40 cellular contexts compared by ENCODE assay signal in genomic region chr4:16695896-16696295, GRCh38.
"Had no signal": no experiment of that assay in that cellular context is flagged by ENCODE, and none has a peak within 500 bp of the region (broad histone marks: within the 10 kb centered on the region; RNA-seq: fewer than 3 reads in every experiment).

No MANE protein-coding gene starts in this region.

- H3K27ac Mint-ChIP-seq: activated CD4-positive, alpha-beta memory T cell treated with anti-CD3 and anti-CD28 coated beads, Interleukin-2, amount 10 ng/mL, durations not matched to agents 7 days and 5 days; activated CD8-positive, alpha-beta memory T cell treated with anti-CD3 and anti-CD28 coated beads, Interleukin-2, amount 10 ng/mL, durations not matched to agents 7 days and 5 days; activated naive CD8-positive, alpha-beta T cell treated with anti-CD3 and anti-CD28 coated beads for 36 hours; activated T-cell treated with anti-CD3 and anti-CD28 coated beads, Interleukin-2, amount 50 U/mL, for 72 hours; activated T-helper 17 cell treated with anti-CD3 and anti-CD28 coated beads, Interleukin-2, amount 50 U/mL, for 72 hours had no signal

- H3K4me3 Mint-ChIP-seq: activated CD4-positive, alpha-beta memory T cell treated with anti-CD3 and anti-CD28 coated beads, Interleukin-2, amount 10 ng/mL, durations not matched to agents 7 days and 5 days; activated CD8-positive, alpha-beta memory T cell treated with anti-CD3 and anti-CD28 coated beads, Interleukin-2, amount 10 ng/mL, durations not matched to agents 7 days and 5 days; activated naive CD8-positive, alpha-beta T cell treated with anti-CD3 and anti-CD28 coated beads for 36 hours; activated T-cell treated with anti-CD3 and anti-CD28 coated beads, Interleukin-2, amount 50 U/mL, for 72 hours; activated T-helper 17 cell treated with anti-CD3 and anti-CD28 coated beads, Interleukin-2, amount 50 U/mL, for 72 hours had no signal

- H3K4me1 Mint-ChIP-seq: activated CD4-positive, alpha-beta memory T cell treated with anti-CD3 and anti-CD28 coated beads, Interleukin-2, amount 10 ng/mL, durations not matched to agents 7 days and 5 days; activated CD8-positive, alpha-beta memory T cell treated with anti-CD3 and anti-CD28 coated beads, Interleukin-2, amount 10 ng/mL, durations not matched to agents 7 days and 5 days; activated naive CD8-positive, alpha-beta T cell treated with anti-CD3 and anti-CD28 coated beads for 36 hours; activated T-helper 17 cell treated with anti-CD3 and anti-CD28 coated beads, Interleukin-2, amount 50 U/mL, for 72 hours had no signal

- H3K9me3 Mint-ChIP-seq: activated CD4-positive, alpha-beta memory T cell treated with anti-CD3 and anti-CD28 coated beads, Interleukin-2, amount 10 ng/mL, durations not matched to agents 7 days and 5 days; activated naive CD8-positive, alpha-beta T cell treated with anti-CD3 and anti-CD28 coated beads for 36 hours; activated T-cell treated with anti-CD3 and anti-CD28 coated beads, Interleukin-2, amount 50 U/mL, for 72 hours had no signal

- ATAC-seq: activated CD8-positive, alpha-beta memory T cell treated with anti-CD3 and anti-CD28 coated beads, Interleukin-2, amount 10 ng/mL, durations not matched to agents 7 days and 5 days; activated T-cell treated with anti-CD3 and anti-CD28 coated beads, Interleukin-2, amount 50 U/mL, for 72 hours; activated T-helper 17 cell treated with anti-CD3 and anti-CD28 coated beads, Interleukin-2, amount 50 U/mL, for 72 hours; PC-3; Right ventricle myocardium inferior had no signal

- H3K4me3 ChIP-seq: MG63, Peyer's patch had no signal

- H3K36me3 ChIP-seq: brain microvascular endothelial cell, Peyer's patch had no signal

- H3K27ac ChIP-seq: brain microvascular endothelial cell, Peyer's patch, RWPE1, VCaP had no signal

- H3K36me3 Mint-ChIP-seq: activated CD8-positive, alpha-beta memory T cell treated with anti-CD3 and anti-CD28 coated beads, Interleukin-2, amount 10 ng/mL, durations not matched to agents 7 days and 5 days; activated naive CD8-positive, alpha-beta T cell treated with anti-CD3 and anti-CD28 coated beads for 36 hours had no signal

- H3K27me3 ChIP-seq: brain microvascular endothelial cell, MG63, Peyer's patch had no signal

- H3K27me3 Mint-ChIP-seq: activated CD4-positive, alpha-beta memory T cell treated with anti-CD3 and anti-CD28 coated beads, Interleukin-2, amount 10 ng/mL, durations not matched to agents 7 days and 5 days; activated CD8-positive, alpha-beta memory T cell treated with anti-CD3 and anti-CD28 coated beads, Interleukin-2, amount 10 ng/mL, durations not matched to agents 7 days and 5 days had no signal

- DNase-seq: activated CD4-positive, alpha-beta memory T cell treated with anti-CD3 and anti-CD28 coated beads, Interleukin-2, amount 10 ng/mL, durations not matched to agents 7 days and 5 days; activated CD4-positive, alpha-beta T cell treated with anti-CD3 and anti-CD28 coated beads for 1 hour; activated CD4-positive, alpha-beta T cell treated with anti-CD3 and anti-CD28 coated beads for 48 hours; activated CD4-positive, CD25-positive, alpha-beta regulatory T cell; activated CD8-positive, alpha-beta memory T cell treated with anti-CD3 and anti-CD28 coated beads for 24 hours; activated CD8-positive, alpha-beta memory T cell treated with anti-CD3 and anti-CD28 coated beads, Interleukin-2, amount 10 ng/mL, durations not matched to agents 7 days and 5 days; activated CD8-positive, alpha-beta memory T cell treated with anti-CD3 and anti-CD28 coated beads, Interleukin-2, amount 50 U/mL, for 48 hours; activated effector memory CD4-positive, alpha-beta T cell treated with anti-CD3 and anti-CD28 coated beads, Interleukin-2, amount 50 U/mL, for 16 hours; activated naive CD4-positive, alpha-beta T cell; activated naive CD4-positive, alpha-beta T cell treated with anti-CD3 and anti-CD28 coated beads, Interleukin-2, amount 50 U/mL, for 16 hours; activated naive CD8-positive, alpha-beta T cell treated with anti-CD3 and anti-CD28 coated beads for 36 hours; activated T-cell treated with anti-CD3 and anti-CD28 coated beads, Interleukin-2, amount 50 U/mL, for 1 hour; activated T-cell treated with anti-CD3 and anti-CD28 coated beads, Interleukin-2, amount 50 U/mL, for 72 hours; amniotic stem cell; aorta; brain microvascular endothelial cell; central memory CD4-positive, alpha-beta T cell; Karpas-422; MG63; NCI-H1048; NCI-H1105 treated with DMSO at 0.1 percent for 48 hours; NCI-H1436; NCI-H1694; NCI-H1930; NCI-H2081 treated with DMSO at 0.1 percent for 48 hours; NCI-H345; NCI-H526; NCI-H748 treated with DMSO at 0.1 percent for 48 hours; NK-92 treated with Interleukin-12 subunit alpha and Interleukin-12 subunit beta, amount 100 ng/mL, for 24 hours; PC-3; Peyer's patch; SIG-M5; SW 1271; T-helper 1 cell; T-helper 2 cell; T-helper 9 cell had no signal

- H3K4me1 ChIP-seq: Peyer's patch had no signal

- H3K9me3 ChIP-seq: MG63, Peyer's patch had no signal
